In the genomic region with DNA sequence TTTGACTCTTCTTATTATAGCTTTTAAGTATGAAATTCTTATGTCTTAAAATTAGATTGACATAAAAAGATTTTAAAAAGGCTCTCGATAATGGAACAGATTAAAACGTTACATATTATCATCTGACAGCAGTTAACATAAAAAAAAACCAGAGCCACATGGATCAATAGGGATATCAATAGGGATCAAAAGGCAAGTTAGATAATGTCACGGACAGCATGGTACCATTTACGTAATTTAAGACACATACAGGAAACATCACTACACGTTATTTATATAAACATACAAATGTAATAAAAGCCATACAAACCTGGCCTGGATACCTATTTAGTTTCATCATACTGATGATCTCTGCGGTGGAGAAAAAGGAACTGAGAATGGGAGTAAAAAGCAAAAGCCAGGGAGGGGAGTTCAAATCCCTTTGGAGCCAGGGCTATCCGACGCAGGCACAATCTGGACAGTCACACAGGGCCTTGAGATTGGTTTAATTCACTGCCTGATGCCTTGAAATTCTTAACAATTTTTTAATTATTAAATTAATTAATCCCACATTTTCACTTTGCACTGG, we compare ENCODE assay signal across 26 cellular contexts.
"Had no signal": no experiment of that assay in that cellular context is flagged by ENCODE, and none has a peak within 500 bp of the region (broad histone marks: within the 10 kb centered on the region; RNA-seq: fewer than 3 reads in every experiment).

No MANE protein-coding gene starts in this region.

- H3K4me1 Mint-ChIP-seq: naive thymus-derived CD4-positive, alpha-beta T cell; stimulated activated effector memory CD8-positive, alpha-beta T cell treated with anti-CD3 and anti-CD28 coated beads, Interleukin-12 subunit alpha, Interleukin-12 subunit beta, amount 100 ng/mL, for 72 hours had no signal

- H3K9me3 ChIP-seq: left lung, ovary, prostate gland, sigmoid colon, spleen, suprapubic skin, thoracic aorta, tibial artery, upper lobe of right lung had no signal

- H3K4me3 Mint-ChIP-seq: mesothelial cell of epicardium; naive thymus-derived CD4-positive, alpha-beta T cell; natural killer cell treated with Interleukin-12 subunit alpha and Interleukin-12 subunit beta and Interleukin-15 and Interleukin-18, amount 100 ng/mL, for 72 hours; stimulated activated effector memory CD8-positive, alpha-beta T cell treated with anti-CD3 and anti-CD28 coated beads, Interleukin-12 subunit alpha, Interleukin-12 subunit beta, amount 100 ng/mL, for 72 hours; stimulated activated naive CD8-positive, alpha-beta T cell treated with anti-CD3 and anti-CD28 coated beads, Interleukin-15, Interleukin-2, amounts not matched to agents 100 ng/mL and 50 ng/mL, for 24 hours had no signal

- H3K36me3 Mint-ChIP-seq: mesothelial cell of epicardium; natural killer cell treated with Interleukin-12 subunit alpha and Interleukin-12 subunit beta and Interleukin-15 and Interleukin-18, amount 100 ng/mL, for 72 hours; stimulated activated effector memory CD8-positive, alpha-beta T cell treated with anti-CD3 and anti-CD28 coated beads, Interleukin-12 subunit alpha, Interleukin-12 subunit beta, amount 100 ng/mL, for 72 hours had no signal

- H3K36me3 ChIP-seq: left lung, ovary, prostate gland, sigmoid colon, suprapubic skin, thoracic aorta, tibial artery, upper lobe of right lung had no signal

- ATAC-seq: left cardiac atrium; left lung; naive thymus-derived CD4-positive, alpha-beta T cell; natural killer cell treated with Interleukin-12 subunit alpha and Interleukin-12 subunit beta and Interleukin-15 and Interleukin-18, amount 100 ng/mL, for 72 hours; right cardiac atrium; stimulated activated effector memory CD8-positive, alpha-beta T cell treated with anti-CD3 and anti-CD28 coated beads, Interleukin-12 subunit alpha, Interleukin-12 subunit beta, amount 100 ng/mL, for 72 hours; upper lobe of right lung had no signal

- H3K4me3 ChIP-seq: left lung, lung, ovary, prostate gland, sigmoid colon, spleen, suprapubic skin, thoracic aorta, tibial artery, upper lobe of right lung had no signal

- H3K27ac ChIP-seq: left lung, ovary, prostate gland, sigmoid colon, spleen, suprapubic skin, thoracic aorta, tibial artery, upper lobe of right lung had no signal

- H3K27ac Mint-ChIP-seq: mesothelial cell of epicardium; naive thymus-derived CD4-positive, alpha-beta T cell; natural killer cell treated with Interleukin-12 subunit alpha and Interleukin-12 subunit beta and Interleukin-15 and Interleukin-18, amount 100 ng/mL, for 72 hours; stimulated activated effector memory CD8-positive, alpha-beta T cell treated with anti-CD3 and anti-CD28 coated beads, Interleukin-12 subunit alpha, Interleukin-12 subunit beta, amount 100 ng/mL, for 72 hours; stimulated activated naive CD8-positive, alpha-beta T cell treated with anti-CD3 and anti-CD28 coated beads, Interleukin-15, Interleukin-2, amounts not matched to agents 100 ng/mL and 50 ng/mL, for 24 hours had no signal

- H3K27me3 Mint-ChIP-seq: stimulated activated naive CD8-positive, alpha-beta T cell treated with anti-CD3 and anti-CD28 coated beads, Interleukin-15, Interleukin-2, amounts not matched to agents 100 ng/mL and 50 ng/mL, for 24 hours had no signal

- H3K9me3 Mint-ChIP-seq: natural killer cell treated with Interleukin-12 subunit alpha and Interleukin-12 subunit beta and Interleukin-15 and Interleukin-18, amount 100 ng/mL, for 72 hours; stimulated activated effector memory CD8-positive, alpha-beta T cell treated with anti-CD3 and anti-CD28 coated beads, Interleukin-12 subunit alpha, Interleukin-12 subunit beta, amount 100 ng/mL, for 72 hours; stimulated activated naive CD8-positive, alpha-beta T cell treated with anti-CD3 and anti-CD28 coated beads, Interleukin-15, Interleukin-2, amounts not matched to agents 100 ng/mL and 50 ng/mL, for 24 hours had no signal

- H3K27me3 ChIP-seq: left lung, ovary, sigmoid colon, spleen, suprapubic skin, tibial artery, upper lobe of right lung had no signal

- DNase-seq: hippocampal formation; kidney glomerular epithelial cell; left cardiac atrium; left lung; mesendoderm; naive thymus-derived CD4-positive, alpha-beta T cell; ovary; posterior cingulate gyrus; retina; right cardiac atrium; sigmoid colon; small intestine; spleen; stimulated activated CD4-positive, alpha-beta T cell treated with anti-CD3 and anti-CD28 coated beads, Interleukin-4, amount 100 ng/mL, for 24 hours; stimulated activated naive CD4-positive, alpha-beta T cell; tibial artery; trophoblast cell; upper lobe of right lung had no signal

- H3K4me1 ChIP-seq: left lung, prostate gland, sigmoid colon, spleen, suprapubic skin, tibial artery, upper lobe of right lung had no signal
